In the genomic region with DNA sequence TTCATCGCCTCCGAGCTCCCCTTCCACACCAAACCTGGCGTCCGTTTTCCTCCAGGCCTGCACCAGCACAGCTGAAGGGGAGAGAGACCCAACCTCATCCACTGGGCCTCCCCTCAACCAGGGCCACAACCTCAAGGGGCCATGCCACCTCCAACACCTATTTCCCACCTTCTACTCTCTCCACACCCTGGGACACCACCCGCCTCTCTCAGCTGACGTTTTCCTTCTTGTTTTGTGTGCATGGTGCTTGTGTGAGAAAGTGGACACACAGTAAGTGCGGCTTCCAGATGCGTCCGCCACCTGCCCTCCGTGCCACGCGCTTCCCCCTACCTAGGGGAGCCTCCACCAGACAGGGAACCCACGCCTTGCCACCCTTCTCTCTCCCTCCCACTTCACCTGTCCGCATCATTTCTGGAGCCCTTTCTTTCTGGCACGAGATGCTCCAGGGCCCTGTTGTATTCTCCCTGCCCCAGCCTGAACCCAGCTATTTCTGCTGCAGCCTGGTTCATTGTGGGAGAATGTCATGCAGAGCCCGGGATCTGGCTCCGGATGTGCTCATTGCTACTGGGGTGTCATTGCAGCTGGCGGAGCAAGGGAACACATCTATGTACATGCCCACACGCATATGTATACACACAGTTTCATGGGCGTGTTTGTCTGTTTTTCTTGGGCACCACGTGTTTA, we compare ENCODE assay signal across 9 cellular contexts. TPM values are rescaled to one million over a fixed set of nuclear protein-coding genes. Genes with fewer than 3 reads are reported as not detected.
DNase-seq lines count a peak whose midpoint lies in the region; ATAC-seq and TF ChIP-seq lines count a peak whose summit lies in the region.
"Had no signal": no experiment of that assay in that cellular context is flagged by ENCODE, and none has a peak within 500 bp of the region (broad histone marks: within the 10 kb centered on the region; RNA-seq: fewer than 3 reads in every experiment).

No MANE protein-coding gene starts in this region.

- peaks cover 6% of the 10 kb centered on the region; the same call in 2 of the 3 replicates for H3K36me3 Mint-ChIP-seq in GM23338 (ENCODE audit: low read depth)
- peaks cover 16% of the 10 kb centered on the region for H3K36me3 Mint-ChIP-seq in activated CD4-positive, alpha-beta T cell treated with anti-CD3 and anti-CD28 coated beads, Interleukin-2, amount 10 ng/mL, durations not matched to agents 24 days and 14 days (ENCODE audit: low read depth)

- peaks cover 48% of the 10 kb centered on the region for H3K4me1 Mint-ChIP-seq in GM23338
- peaks cover 33% of the 10 kb centered on the region for H3K4me1 Mint-ChIP-seq in activated CD4-positive, alpha-beta T cell treated with anti-CD3 and anti-CD28 coated beads, Interleukin-2, amount 10 ng/mL, durations not matched to agents 24 days and 14 days

- H3K4me2 ChIP-seq in GM23338 = peak overlapping the region; percentile 86

- ATAC-seq in GM23338 = no peak
- no peak for ATAC-seq in gastrocnemius medialis

- in situ Hi-C loops in gastrocnemius medialis (cut with MboI; ENCODE audit: low sequenced_read_pairs in 4 of 4) = loop anchor here in 1 of 4 donors (25.0 kb wide), 1 partner anchor 130 kb away; no protein-coding TSS in a partner anchor

- 0 out of 2 replicates have a peak overlapping the region, but pooled peaks have one; percentile 24 for H3K27ac Mint-ChIP-seq in GM23338
- H3K27ac Mint-ChIP-seq in activated CD4-positive, alpha-beta T cell treated with anti-CD3 and anti-CD28 coated beads, Interleukin-2, amount 10 ng/mL, durations not matched to agents 24 days and 14 days = peak overlapping the region; percentile 75

- peak overlapping the region; percentile 73 for H3K4me3 Mint-ChIP-seq in GM23338
- H3K4me3 Mint-ChIP-seq in activated CD4-positive, alpha-beta T cell treated with anti-CD3 and anti-CD28 coated beads, Interleukin-2, amount 10 ng/mL, durations not matched to agents 24 days and 14 days = peak overlapping the region; percentile 90

- peaks cover 21% of the 10 kb centered on the region for H4K20me1 ChIP-seq in GM23338 (replicated peaks; ENCODE audit: insufficient read depth)

- intact Hi-C loops in activated CD4-positive, alpha-beta T cell treated with anti-CD3 and anti-CD28 coated beads, Interleukin-2, amount 10 ng/mL, durations not matched to agents 24 days and 14 days (cut with micrococcal nuclease) = loop anchor here (5.0 kb wide), 1 partner anchor 115 kb away; the partner anchor contains the start of gene NADK
- intact Hi-C loops in gastrocnemius medialis (cut with DNase I; ENCODE audit: low total_unique reads) = loop anchor here (5.0 kb wide), 1 partner anchor 35 kb away; no protein-coding TSS in a partner anchor

- H3K9me3 ChIP-seq in gastrocnemius medialis = no peaks in the 10 kb centered on the region

- H3F3A ChIP-seq in GM23338 (replicated peaks; ENCODE audit: low read depth) = peaks cover 15% of the 10 kb centered on the region

- peak overlapping the region; percentile 58 for H3K4me3 ChIP-seq in GM23338
- peak overlapping the region; percentile 83 for H3K4me3 ChIP-seq in fibroblast of the aortic adventitia (ENCODE audit: low read depth, low read length)
- peak overlapping the region; percentile 69 to 82 (median 76) for H3K4me3 ChIP-seq in gastrocnemius medialis

- no peak for TF ChIP-seq POLR2A in gastrocnemius medialis (IDR thresholded peaks at IDR 0.05)

- no peaks in the 10 kb centered on the region for H3K9me2 ChIP-seq in GM23338 (ENCODE audit: insufficient read depth)

- H3K36me3 ChIP-seq in GM23338 (ENCODE audit: insufficient read depth) (no peaks in the 10 kb centered on the region), gastrocnemius medialis (no peaks in the 10 kb centered on the region)

- peaks cover 39% of the 10 kb centered on the region for H3K79me2 ChIP-seq in GM23338 (replicated peaks; ENCODE audit: insufficient read depth)

- CTCF ChIA-PET in GM10248 (lab: Yijun Ruan, JAX) = interaction anchor here (0.8 to 1.4 kb wide), 3 partner anchors 8 to 112 kb away, joined by 3 to 4 read pairs (median 3); no protein-coding TSS in a partner anchor

- peaks cover 11% of the 10 kb centered on the region for H3K27me3 Mint-ChIP-seq in GM23338 (ENCODE audit: insufficient read depth, low read depth, poor library complexity)
- peaks cover 6% of the 10 kb centered on the region for H3K27me3 Mint-ChIP-seq in activated CD4-positive, alpha-beta T cell treated with anti-CD3 and anti-CD28 coated beads, Interleukin-2, amount 10 ng/mL, durations not matched to agents 24 days and 14 days

- no peaks in the 10 kb centered on the region; the same call in 2 of the 3 replicates for H3K9me3 Mint-ChIP-seq in GM23338
- no peaks in the 10 kb centered on the region for H3K9me3 Mint-ChIP-seq in activated CD4-positive, alpha-beta T cell treated with anti-CD3 and anti-CD28 coated beads, Interleukin-2, amount 10 ng/mL, durations not matched to agents 24 days and 14 days

- H3K27ac ChIP-seq in GM23338 (ENCODE audit: low read depth) (no peak overlapping the region), gastrocnemius medialis (peak overlapping the region; percentile 87 to 97 (median 96))

- no peak overlapping the region for H2AFZ ChIP-seq in GM23338

- TF ChIP-seq CTCF in GM23338 (conservative IDR thresholded peaks at IDR 0.05; ENCODE audit: low read depth in 2 of 2) (no peak), fibroblast of the aortic adventitia (IDR thresholded peaks at IDR 0.05; ENCODE audit: insufficient read depth, low read length) (no peak), gastrocnemius medialis (IDR thresholded peaks at IDR 0.05 in 4 of 5, conservative IDR thresholded peaks at IDR 0.05 in 1 of 5) (no peak), GM10248 (IDR thresholded peaks at IDR 0.05; ENCODE audit: control extremely low read depth, extremely low read depth, low read depth, missing control alignments) (no peak)

- DNase-seq in GM23338 (ENCODE audit: low spot score) (no peak), fibroblast of the aortic adventitia (ENCODE audit: low read depth) (no peak), gastrocnemius medialis (no peak), GM10248 (ENCODE audit: extremely low spot score) (no peak), HCEC 1CT (no peak), foreskin melanocyte (no peak), NCI-H748 (lab: John Stamatoyannopoulos, UW; ENCODE audit: unreplicated experiment) (no peak)
- DNase-seq in activated CD4-positive, alpha-beta T cell treated with anti-CD3 and anti-CD28 coated beads, Interleukin-2, amount 10 ng/mL, durations not matched to agents 24 days and 14 days = no peak

- no peaks in the 10 kb centered on the region for H3K27me3 ChIP-seq in GM23338 (ENCODE audit: insufficient read depth)
- no peaks in the 10 kb centered on the region for H3K27me3 ChIP-seq in gastrocnemius medialis

- peaks cover 31% of the 10 kb centered on the region for H3K4me1 ChIP-seq in GM23338 (ENCODE audit: insufficient read depth)
- H3K4me1 ChIP-seq in gastrocnemius medialis = peaks cover 45 to 52% of the 10 kb centered on the region in 2 donors

- POLR2A ChIA-PET in GM10248 (lab: Yijun Ruan, JAX) = interaction anchor here (1.0 kb wide), 1 partner anchor 9 kb away, joined by 4 read pairs; no protein-coding TSS in a partner anchor

TF ChIP-seq in GM23338, 12 proteins besides CTCF, POLR2A, EP300 and RAD21 (continues in another document):
- TF ChIP-seq, protein P1, sequence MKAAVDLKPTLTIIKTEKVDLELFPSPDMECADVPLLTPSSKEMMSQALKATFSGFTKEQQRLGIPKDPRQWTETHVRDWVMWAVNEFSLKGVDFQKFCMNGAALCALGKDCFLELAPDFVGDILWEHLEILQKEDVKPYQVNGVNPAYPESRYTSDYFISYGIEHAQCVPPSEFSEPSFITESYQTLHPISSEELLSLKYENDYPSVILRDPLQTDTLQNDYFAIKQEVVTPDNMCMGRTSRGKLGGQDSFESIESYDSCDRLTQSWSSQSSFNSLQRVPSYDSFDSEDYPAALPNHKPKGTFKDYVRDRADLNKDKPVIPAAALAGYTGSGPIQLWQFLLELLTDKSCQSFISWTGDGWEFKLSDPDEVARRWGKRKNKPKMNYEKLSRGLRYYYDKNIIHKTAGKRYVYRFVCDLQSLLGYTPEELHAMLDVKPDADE (IDR thresholded peaks at IDR 0.05) = no peak
- no peak for TF ChIP-seq NANOG (IDR thresholded peaks at IDR 0.05; ENCODE audit: borderline replicate concordance)
- no peak for TF ChIP-seq ZNF331 (CRISPR knock-in tag; IDR thresholded peaks at IDR 0.05; ENCODE audit: low read depth)

RNA-seq across cellular contexts. Expression of gene GNB1, which starts 1.3 kb away (rescaled TPM):
- 138 and 147 TPM in 2 replicates for total RNA-seq in GM23338 (2014; rRNA removed; shearing (Covaris generic))
- 65.4 and 78.6 TPM in 2 replicates for polyA plus RNA-seq in GM23338 (2016; fragmentation: Nextera tagmentation; extraction: Ambion mirVana)
- 403 and 422 TPM in 2 replicates for total RNA-seq in activated CD4-positive, alpha-beta T cell treated with anti-CD3 and anti-CD28 coated beads, Interleukin-2, amount 10 ng/mL, durations not matched to agents 24 days and 14 days
- total RNA-seq in fibroblast of the aortic adventitia (ENCODE audit: low replicate concordance) = 71.6 and 108 TPM in 2 replicates
- 10 to 100 TPM; 29.9 to 44.1 (median 37.2) TPM for total RNA-seq in gastrocnemius medialis

RNA-seq across cellular contexts. Expression of gene CALML6, which starts 22.8 kb away (rescaled TPM):
- 0.82 and 0.87 TPM in 2 replicates for total RNA-seq in GM23338 (2014; rRNA removed; shearing (Covaris generic))
- 0.42 TPM in 1 of 2 replicates, not detected in the other for polyA plus RNA-seq in GM23338 (2016; fragmentation: Nextera tagmentation; extraction: Ambion mirVana)
- total RNA-seq in activated CD4-positive, alpha-beta T cell treated with anti-CD3 and anti-CD28 coated beads, Interleukin-2, amount 10 ng/mL, durations not matched to agents 24 days and 14 days = 0.59 TPM in 1 of 2 replicates, not detected in the other
- 0.36 and 0.49 TPM in 2 replicates for total RNA-seq in fibroblast of the aortic adventitia (ENCODE audit: low replicate concordance)
- total RNA-seq in gastrocnemius medialis = 1 to 10 TPM in 2 of 4 donors, not detected in 2; 4.8 to 7.0 TPM
- total RNA-seq: HT1080 had no signal

RNA-seq across cellular contexts. Expression of gene TMEM52, which starts 26.9 kb away (rescaled TPM):
- 13.4 and 19.5 TPM in 2 replicates for total RNA-seq in GM23338 (2014; rRNA removed; shearing (Covaris generic))
- 22.0 and 25.0 TPM in 2 replicates for polyA plus RNA-seq in GM23338 (2016; fragmentation: Nextera tagmentation; extraction: Ambion mirVana)
- total RNA-seq in activated CD4-positive, alpha-beta T cell treated with anti-CD3 and anti-CD28 coated beads, Interleukin-2, amount 10 ng/mL, durations not matched to agents 24 days and 14 days = 1.1 and 3.1 TPM in 2 replicates
- total RNA-seq in fibroblast of the aortic adventitia (ENCODE audit: low replicate concordance) (0.72 TPM in 1 of 2 replicates, not detected in the other), gastrocnemius medialis (100 to 1,000 TPM in 1 of 4 donors, 10 to 100 TPM in 3; 43.3 to 155 (median 67.2) TPM)
